27 cellular contexts compared by ENCODE assay signal in the genomic region with DNA sequence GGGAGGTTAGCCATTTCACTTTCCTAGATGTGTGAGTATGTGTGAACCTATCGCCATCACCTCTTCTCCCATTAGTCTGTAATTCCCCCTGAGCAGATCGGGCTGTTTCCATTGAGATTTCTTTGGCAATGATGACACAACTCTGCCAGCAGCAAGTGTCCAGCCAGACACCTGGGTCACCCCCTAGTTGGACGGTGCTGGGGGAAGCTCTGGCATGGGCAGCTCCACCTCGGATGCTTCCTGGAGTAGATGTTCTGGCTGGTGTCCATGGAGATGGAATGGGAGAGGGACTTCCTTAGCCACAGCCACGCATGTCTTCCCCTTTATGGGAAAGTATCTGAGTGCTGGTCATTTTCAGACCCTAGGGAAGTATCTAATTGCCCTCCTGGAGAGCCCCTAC.
"Had no signal": no experiment of that assay in that cellular context is flagged by ENCODE, and none has a peak within 500 bp of the region (broad histone marks: within the 10 kb centered on the region; RNA-seq: fewer than 3 reads in every experiment).

No MANE protein-coding gene starts in this region.

- H3K9me3 Mint-ChIP-seq: natural killer cell had no signal

- H3K27me3 ChIP-seq: neural progenitor cell, pancreas had no signal

- FAIRE-seq: kidney, pancreas had no signal

- H3K27ac ChIP-seq: left lung, lower lobe of right lung, neural progenitor cell, pancreas, prostate gland, skin epidermis, suprapubic skin, thoracic aorta, tibial artery had no signal

- H3K27ac Mint-ChIP-seq: mesothelial cell of epicardium; naive B cell; natural killer cell; nephron progenitor cell; neural progenitor cell; stimulated activated naive B cell treated with anti-CD40 and anti-IgM and Interleukin-4, amounts not matched to agents 10 μg/mL and 1 μg/mL and 100 μg/mL, for 72 hours; type B pancreatic cell had no signal

- H2AFZ ChIP-seq: neural progenitor cell had no signal

- H3K36me3 Mint-ChIP-seq: mesothelial cell of epicardium, naive B cell, natural killer cell, type B pancreatic cell had no signal

- H3K4me3 Mint-ChIP-seq: mesothelial cell of epicardium; naive B cell; natural killer cell; nephron progenitor cell; neural progenitor cell; stimulated activated naive B cell treated with anti-CD40 and anti-IgM and Interleukin-4, amounts not matched to agents 10 μg/mL and 1 μg/mL and 100 μg/mL, for 72 hours; type B pancreatic cell had no signal

- H3K4me1 Mint-ChIP-seq: natural killer cell had no signal

- H3K36me3 ChIP-seq: left lung, lower lobe of right lung, neural progenitor cell, pancreas, prostate gland, suprapubic skin, thoracic aorta, tibial artery had no signal

- H3K4me3 ChIP-seq: left lung, lower lobe of right lung, neural progenitor cell, pancreas, prostate gland, skin epidermis, suprapubic skin, thoracic aorta, tibial artery had no signal

- H3K4me1 ChIP-seq: prostate gland had no signal

- H3K9ac ChIP-seq: neural progenitor cell had no signal

- H3K9me3 ChIP-seq: left lung, lower lobe of right lung, pancreas, prostate gland, suprapubic skin, thoracic aorta had no signal

- H3K4me2 ChIP-seq: neural progenitor cell had no signal

- DNase-seq: hippocampal formation; kidney; left lung; lower lobe of right lung; mammary epithelial cell; mesenchymal stem cell; naive B cell; natural killer cell; nephron progenitor cell; posterior cingulate gyrus; retina; right cardiac atrium; stimulated activated CD4-positive, alpha-beta T cell treated with anti-CD3 and anti-CD28 coated beads, Interleukin-12 subunit alpha, Interleukin-12 subunit beta, amount 100 ng/mL, for 4 hours; stimulated activated CD4-positive, alpha-beta T cell treated with anti-CD3 and anti-CD28 coated beads, Interleukin-15, amount 100 ng/mL, for 24 hours; stimulated activated CD4-positive, alpha-beta T cell treated with anti-CD3 and anti-CD28 coated beads, Interleukin-2, amount 100 ng/mL, for 24 hours; stimulated activated CD4-positive, alpha-beta T cell treated with anti-CD3 and anti-CD28 coated beads, Interleukin-4, amount 100 ng/mL, for 1 hour; stimulated activated naive B cell treated with anti-CD40 and anti-IgM and Interleukin-4, amounts not matched to agents 10 μg/mL and 1 μg/mL and 100 μg/mL, for 72 hours; stimulated activated naive CD8-positive, alpha-beta T cell treated with anti-CD3 and anti-CD28 coated beads, Interleukin-15, Interleukin-2, amounts not matched to agents 100 U/mL and 50 U/mL, for 24 hours; tibial artery had no signal
